Comparison of ENCODE assay signal across 21 cellular contexts in the genomic region with DNA sequence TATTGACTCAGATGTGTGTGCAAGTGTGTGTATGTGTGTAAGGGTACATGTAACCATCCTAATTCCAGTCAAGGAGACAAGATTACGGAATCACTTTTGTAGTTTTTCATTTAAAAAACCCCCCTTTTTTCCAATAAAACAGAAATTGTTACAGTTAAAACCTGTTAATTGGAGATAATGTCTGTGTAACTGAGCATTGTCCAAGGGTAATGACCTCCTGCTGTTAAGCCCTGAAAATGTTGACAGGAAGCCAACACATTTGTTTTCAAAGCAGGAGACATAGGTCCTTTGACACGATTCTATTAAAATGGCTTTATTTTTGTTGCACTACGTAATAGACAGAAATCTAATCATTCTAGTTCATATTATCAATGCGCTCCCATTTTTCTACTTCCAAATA.
"Had no signal": no experiment of that assay in that cellular context is flagged by ENCODE, and none has a peak within 500 bp of the region (broad histone marks: within the 10 kb centered on the region; RNA-seq: fewer than 3 reads in every experiment).

No MANE protein-coding gene starts in this region.

- H3K4me1 ChIP-seq: ascending aorta, esophagus squamous epithelium, right atrium auricular region, tibial artery had no signal

- H3K9me3 ChIP-seq: ascending aorta, esophagus squamous epithelium, heart right ventricle, left ventricle myocardium inferior, right atrium auricular region, tibial artery had no signal

- H3K36me3 ChIP-seq: ascending aorta, esophagus squamous epithelium, heart right ventricle, left ventricle myocardium inferior, right atrium auricular region, tibial artery had no signal

- H3K4me3 ChIP-seq: ascending aorta, esophagus squamous epithelium, heart right ventricle, left ventricle myocardium inferior, right atrium auricular region, tibial artery had no signal

- H3K27me3 ChIP-seq: ascending aorta, esophagus squamous epithelium, heart right ventricle, right atrium auricular region, tibial artery had no signal

- H3K27ac ChIP-seq: ascending aorta, esophagus squamous epithelium, heart right ventricle, left ventricle myocardium inferior, tibial artery had no signal

- DNase-seq: activated CD4-positive, alpha-beta T cell treated with anti-CD3 and anti-CD28 coated beads, Interleukin-2, amount 50 U/mL, for 1 hour; activated CD4-positive, CD25-positive, alpha-beta regulatory T cell treated with anti-CD3 and anti-CD28 coated beads, Interleukin-2, amount 50 U/mL, for 72 hours; activated CD8-positive, alpha-beta memory T cell treated with anti-CD3 and anti-CD28 coated beads, Interleukin-2, amount 50 U/mL, for 4 hours; activated effector memory CD4-positive, alpha-beta T cell treated with Interleukin-2 at 50 U/mL for 16 hours; activated naive CD4-positive, alpha-beta T cell treated with anti-CD3 and anti-CD28 coated beads, Interleukin-2, amount 50 U/mL, for 16 hours; activated T-cell treated with anti-CD3 and anti-CD28 coated beads, Interleukin-2, amount 50 U/mL, for 4 hours; effector CD8-positive, alpha-beta T cell; esophagus squamous epithelium; heart right ventricle; immature natural killer cell; kidney glomerular epithelial cell; left ventricle myocardium inferior; mammary epithelial cell; nephron progenitor cell; stimulated activated CD4-positive, alpha-beta T cell treated with anti-CD3 and anti-CD28 coated beads, Interleukin-12 subunit alpha, Interleukin-12 subunit beta, amount 100 ng/mL, for 4 hours; stimulated activated CD4-positive, alpha-beta T cell treated with anti-CD3 and anti-CD28 coated beads, Interleukin-1b, Interleukin-23, amount 100 ng/mL, for 48 hours; stimulated activated naive CD8-positive, alpha-beta T cell treated with anti-CD3 and anti-CD28 coated beads, Interleukin-15, Interleukin-2, amounts not matched to agents 100 U/mL and 50 U/mL, for 24 hours; substantia nigra; tibial artery had no signal
